ENCODE assay signal across 1 cellular context in genomic region chr4:74108457-74109115, GRCh38.
TF ChIP-seq lines count a peak whose summit lies in the region.

No MANE protein-coding gene starts in this region.

TF ChIP-seq in H1, 55 proteins besides CTCF, POLR2A, EP300 and RAD21:
- TF ChIP-seq MAFK (IDR thresholded peaks at IDR 0.05; ENCODE audit: low read depth, low read length) (peak; percentile 16; the same call in 1 of the 2 replicates), ATF2 (IDR thresholded peaks at IDR 0.05; ENCODE audit: low read length) (no peak)
TF ChIP-seq in H1: peak in this region for 1.
